ENCODE assay signal across 8 cellular contexts in the genomic region with DNA sequence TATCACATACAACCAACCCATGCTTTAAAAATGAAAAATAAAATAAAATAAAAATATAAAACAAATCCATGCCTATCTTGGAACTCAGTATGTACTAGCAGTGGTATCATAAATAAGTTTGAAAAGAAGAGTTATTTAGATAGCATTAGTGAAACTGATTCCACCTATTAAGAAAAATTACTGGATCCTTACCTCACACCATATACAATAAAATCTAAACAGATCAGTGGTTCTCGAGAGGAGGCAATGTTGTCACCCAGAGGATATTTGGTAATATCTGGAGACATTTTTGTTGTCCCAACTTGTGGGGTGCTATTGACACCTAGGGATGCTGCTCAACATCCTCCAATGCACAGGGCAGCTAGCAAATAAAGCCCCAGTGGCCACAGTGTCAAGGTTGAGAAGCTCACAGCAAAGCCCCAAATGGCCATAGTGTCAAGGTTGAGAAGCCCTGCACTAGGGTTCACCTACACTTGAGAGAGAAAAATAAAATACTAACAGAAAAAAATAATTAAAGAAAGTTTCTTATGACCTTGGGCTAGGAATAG. TPM values are rescaled to one million over a fixed set of nuclear protein-coding genes. Genes with fewer than 3 reads are reported as not detected.
"Had no signal": no experiment of that assay in that cellular context is flagged by ENCODE, and none has a peak within 500 bp of the region (broad histone marks: within the 10 kb centered on the region; RNA-seq: fewer than 3 reads in every experiment).

No MANE protein-coding gene starts in this region.

- H3K27ac Mint-ChIP-seq: H9, IgD-negative memory B cell had no signal

- H3K9ac ChIP-seq: GM23248 had no signal

- DNase-seq: GM23248, GOT3, H9, HCEC 1CT, KG1 had no signal

- H3K4me3 ChIP-seq: GM23248 had no signal

- H3K4me3 Mint-ChIP-seq: H9, IgD-negative memory B cell had no signal

- H3K27ac ChIP-seq: GM23248 had no signal

- H2AFZ ChIP-seq: GM23248 had no signal

- FAIRE-seq: HTR-8/SVneo had no signal

- H3K9me3 Mint-ChIP-seq: IgD-negative memory B cell had no signal

RNA-seq across cellular contexts. Expression of a gene that starts 42.7 kb away (rescaled TPM):
- total RNA-seq: GM23248, H4, H9 had no signal
- polyA plus RNA-seq: GM23248, IgD-negative memory B cell had no signal

RNA-seq across cellular contexts. Expression of a gene that starts 53.7 kb away (rescaled TPM):
- total RNA-seq: GM23248, H9 had no signal
- polyA plus RNA-seq: GM23248 had no signal
